1 cellular context compared by ENCODE assay signal in the genomic region with DNA sequence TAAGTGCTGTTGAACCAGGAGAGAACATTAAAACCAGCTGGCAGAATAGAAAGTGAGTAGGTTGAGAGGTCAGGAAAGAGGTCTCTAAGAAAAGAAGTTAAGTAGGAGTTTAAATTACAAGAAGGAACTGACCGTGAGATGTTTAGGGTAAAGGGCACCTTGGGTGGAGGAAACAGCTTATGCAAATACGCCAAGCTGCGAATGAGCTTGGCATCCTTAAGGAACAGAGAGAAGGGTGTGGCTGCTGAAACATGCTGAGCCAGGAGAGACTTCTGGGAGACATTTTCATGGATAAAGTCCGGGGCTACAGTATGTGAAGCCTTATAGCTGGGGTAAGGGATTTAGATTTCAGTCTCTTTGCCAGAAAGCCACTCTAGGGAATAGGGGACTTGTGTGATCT.
TF ChIP-seq lines count a peak whose summit lies in the region.

No MANE protein-coding gene starts in this region.

TF ChIP-seq in GM23338, 12 proteins besides CTCF, POLR2A, EP300 and RAD21 (continued from another document):
- TF ChIP-seq, protein P1, sequence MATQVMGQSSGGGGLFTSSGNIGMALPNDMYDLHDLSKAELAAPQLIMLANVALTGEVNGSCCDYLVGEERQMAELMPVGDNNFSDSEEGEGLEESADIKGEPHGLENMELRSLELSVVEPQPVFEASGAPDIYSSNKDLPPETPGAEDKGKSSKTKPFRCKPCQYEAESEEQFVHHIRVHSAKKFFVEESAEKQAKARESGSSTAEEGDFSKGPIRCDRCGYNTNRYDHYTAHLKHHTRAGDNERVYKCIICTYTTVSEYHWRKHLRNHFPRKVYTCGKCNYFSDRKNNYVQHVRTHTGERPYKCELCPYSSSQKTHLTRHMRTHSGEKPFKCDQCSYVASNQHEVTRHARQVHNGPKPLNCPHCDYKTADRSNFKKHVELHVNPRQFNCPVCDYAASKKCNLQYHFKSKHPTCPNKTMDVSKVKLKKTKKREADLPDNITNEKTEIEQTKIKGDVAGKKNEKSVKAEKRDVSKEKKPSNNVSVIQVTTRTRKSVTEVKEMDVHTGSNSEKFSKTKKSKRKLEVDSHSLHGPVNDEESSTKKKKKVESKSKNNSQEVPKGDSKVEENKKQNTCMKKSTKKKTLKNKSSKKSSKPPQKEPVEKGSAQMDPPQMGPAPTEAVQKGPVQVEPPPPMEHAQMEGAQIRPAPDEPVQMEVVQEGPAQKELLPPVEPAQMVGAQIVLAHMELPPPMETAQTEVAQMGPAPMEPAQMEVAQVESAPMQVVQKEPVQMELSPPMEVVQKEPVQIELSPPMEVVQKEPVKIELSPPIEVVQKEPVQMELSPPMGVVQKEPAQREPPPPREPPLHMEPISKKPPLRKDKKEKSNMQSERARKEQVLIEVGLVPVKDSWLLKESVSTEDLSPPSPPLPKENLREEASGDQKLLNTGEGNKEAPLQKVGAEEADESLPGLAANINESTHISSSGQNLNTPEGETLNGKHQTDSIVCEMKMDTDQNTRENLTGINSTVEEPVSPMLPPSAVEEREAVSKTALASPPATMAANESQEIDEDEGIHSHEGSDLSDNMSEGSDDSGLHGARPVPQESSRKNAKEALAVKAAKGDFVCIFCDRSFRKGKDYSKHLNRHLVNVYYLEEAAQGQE (IDR thresholded peaks at IDR 0.05; ENCODE audit: unreplicated experiment): no peak
- no peak for TF ChIP-seq ZNF114 (CRISPR knock-in tag; IDR thresholded peaks at IDR 0.05)
- TF ChIP-seq, protein P2, sequence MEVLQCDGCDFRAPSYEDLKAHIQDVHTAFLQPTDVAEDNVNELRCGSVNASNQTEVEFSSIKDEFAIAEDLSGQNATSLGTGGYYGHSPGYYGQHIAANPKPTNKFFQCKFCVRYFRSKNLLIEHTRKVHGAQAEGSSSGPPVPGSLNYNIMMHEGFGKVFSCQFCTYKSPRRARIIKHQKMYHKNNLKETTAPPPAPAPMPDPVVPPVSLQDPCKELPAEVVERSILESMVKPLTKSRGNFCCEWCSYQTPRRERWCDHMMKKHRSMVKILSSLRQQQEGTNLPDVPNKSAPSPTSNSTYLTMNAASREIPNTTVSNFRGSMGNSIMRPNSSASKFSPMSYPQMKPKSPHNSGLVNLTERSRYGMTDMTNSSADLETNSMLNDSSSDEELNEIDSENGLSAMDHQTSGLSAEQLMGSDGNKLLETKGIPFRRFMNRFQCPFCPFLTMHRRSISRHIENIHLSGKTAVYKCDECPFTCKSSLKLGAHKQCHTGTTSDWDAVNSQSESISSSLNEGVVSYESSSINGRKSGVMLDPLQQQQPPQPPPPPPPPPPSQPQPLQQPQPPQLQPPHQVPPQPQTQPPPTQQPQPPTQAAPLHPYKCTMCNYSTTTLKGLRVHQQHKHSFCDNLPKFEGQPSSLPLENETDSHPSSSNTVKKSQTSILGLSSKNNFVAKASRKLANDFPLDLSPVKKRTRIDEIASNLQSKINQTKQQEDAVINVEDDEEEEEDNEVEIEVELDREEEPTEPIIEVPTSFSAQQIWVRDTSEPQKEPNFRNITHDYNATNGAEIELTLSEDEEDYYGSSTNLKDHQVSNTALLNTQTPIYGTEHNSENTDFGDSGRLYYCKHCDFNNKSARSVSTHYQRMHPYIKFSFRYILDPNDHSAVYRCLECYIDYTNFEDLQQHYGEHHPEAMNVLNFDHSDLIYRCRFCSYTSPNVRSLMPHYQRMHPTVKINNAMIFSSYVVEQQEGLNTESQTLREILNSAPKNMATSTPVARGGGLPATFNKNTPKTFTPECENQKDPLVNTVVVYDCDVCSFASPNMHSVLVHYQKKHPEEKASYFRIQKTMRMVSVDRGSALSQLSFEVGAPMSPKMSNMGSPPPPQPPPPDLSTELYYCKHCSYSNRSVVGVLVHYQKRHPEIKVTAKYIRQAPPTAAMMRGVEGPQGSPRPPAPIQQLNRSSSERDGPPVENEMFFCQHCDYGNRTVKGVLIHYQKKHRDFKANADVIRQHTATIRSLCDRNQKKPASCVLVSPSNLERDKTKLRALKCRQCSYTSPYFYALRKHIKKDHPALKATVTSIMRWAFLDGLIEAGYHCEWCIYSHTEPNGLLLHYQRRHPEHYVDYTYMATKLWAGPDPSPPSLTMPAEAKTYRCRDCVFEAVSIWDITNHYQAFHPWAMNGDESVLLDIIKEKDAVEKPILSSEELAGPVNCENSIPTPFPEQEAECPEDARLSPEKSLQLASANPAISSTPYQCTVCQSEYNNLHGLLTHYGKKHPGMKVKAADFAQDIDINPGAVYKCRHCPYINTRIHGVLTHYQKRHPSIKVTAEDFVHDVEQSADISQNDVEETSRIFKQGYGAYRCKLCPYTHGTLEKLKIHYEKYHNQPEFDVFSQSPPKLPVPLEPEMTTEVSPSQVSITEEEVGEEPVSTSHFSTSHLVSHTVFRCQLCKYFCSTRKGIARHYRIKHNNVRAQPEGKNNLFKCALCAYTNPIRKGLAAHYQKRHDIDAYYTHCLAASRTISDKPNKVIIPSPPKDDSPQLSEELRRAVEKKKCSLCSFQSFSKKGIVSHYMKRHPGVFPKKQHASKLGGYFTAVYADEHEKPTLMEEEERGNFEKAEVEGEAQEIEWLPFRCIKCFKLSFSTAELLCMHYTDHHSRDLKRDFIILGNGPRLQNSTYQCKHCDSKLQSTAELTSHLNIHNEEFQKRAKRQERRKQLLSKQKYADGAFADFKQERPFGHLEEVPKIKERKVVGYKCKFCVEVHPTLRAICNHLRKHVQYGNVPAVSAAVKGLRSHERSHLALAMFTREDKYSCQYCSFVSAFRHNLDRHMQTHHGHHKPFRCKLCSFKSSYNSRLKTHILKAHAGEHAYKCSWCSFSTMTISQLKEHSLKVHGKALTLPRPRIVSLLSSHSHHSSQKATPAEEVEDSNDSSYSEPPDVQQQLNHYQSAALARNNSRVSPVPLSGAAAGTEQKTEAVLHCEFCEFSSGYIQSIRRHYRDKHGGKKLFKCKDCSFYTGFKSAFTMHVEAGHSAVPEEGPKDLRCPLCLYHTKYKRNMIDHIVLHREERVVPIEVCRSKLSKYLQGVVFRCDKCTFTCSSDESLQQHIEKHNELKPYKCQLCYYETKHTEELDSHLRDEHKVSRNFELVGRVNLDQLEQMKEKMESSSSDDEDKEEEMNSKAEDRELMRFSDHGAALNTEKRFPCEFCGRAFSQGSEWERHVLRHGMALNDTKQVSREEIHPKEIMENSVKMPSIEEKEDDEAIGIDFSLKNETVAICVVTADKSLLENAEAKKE (CRISPR knock-in tag; IDR thresholded peaks at IDR 0.05): no peak
TF ChIP-seq in GM23338: peak in this region for 0.
